ENCODE assay signal across 18 cellular contexts in genomic region chr6:155985660-155986138, GRCh38.
A peak's percentile ranks its signal among the peaks of the same experiment; 100 is the strongest.
DNase-seq lines count a peak whose midpoint lies in the region; TF ChIP-seq lines count a peak whose summit lies in the region.
"Had no signal": no experiment of that assay in that cellular context is flagged by ENCODE, and none has a peak within 500 bp of the region (broad histone marks: within the 10 kb centered on the region; RNA-seq: fewer than 3 reads in every experiment).

No MANE protein-coding gene starts in this region.

- no peak overlapping the region for H3K4me3 ChIP-seq in dorsolateral prefrontal cortex
- no peak overlapping the region for H3K4me3 ChIP-seq in transverse colon
- H3K4me3 ChIP-seq in BE2C (ENCODE audit: low read depth, low read length), result no peak overlapping the region
- H3K4me3 ChIP-seq: A549, HAP-1, ovary, Peyer's patch had no signal

- H2BK20ac ChIP-seq in H9 (ENCODE audit: low read depth, low read length, poor library complexity, severe bottlenecking), result no peak overlapping the region

- no peak overlapping the region for H3K4me2 ChIP-seq in H9 (ENCODE audit: insufficient read depth, insufficient read length, low read length)
- H3K4me2 ChIP-seq: A549 had no signal

- no peak overlapping the region for H3K23ac ChIP-seq in H9 (ENCODE audit: insufficient read length, low read depth, low read length)

- H3K27ac Mint-ChIP-seq in nephron (peak overlapping the region in 2 of 3 experiments; percentile 25 to 40), H9 (no peak overlapping the region)

- H3K4me1 Mint-ChIP-seq in nephron, result peaks cover 20% of the 10 kb centered on the region
- no peaks in the 10 kb centered on the region for H3K4me1 Mint-ChIP-seq in H9
- H3K4me1 Mint-ChIP-seq: CD8-positive, alpha-beta memory T cell had no signal

- in situ Hi-C loops in transverse colon (cut with MboI; ENCODE audit: low pct_ligation_motif_present in 1 of 4, low pct_unique_long_range_greater_than_20kb in 1 of 4, low sequenced_read_pairs in 3 of 4), result no loop called here

- no peaks in the 10 kb centered on the region for H3K23me2 ChIP-seq in H9 (ENCODE audit: insufficient read length, low read depth, low read length, poor library complexity, severe bottlenecking)

- H3K14ac ChIP-seq in H9 (ENCODE audit: insufficient read depth, low read length), result no peak overlapping the region

- no peak overlapping the region for H3T11ph ChIP-seq in H9 (ENCODE audit: low read length)

- DNase-seq in NCI-H748 (lab: John Stamatoyannopoulos, UW; ENCODE audit: unreplicated experiment) (peak; percentile 63), NCI-H748 treated with DMSO at 0.1 percent for 48 hours (lab: John Stamatoyannopoulos, UW) (no peak), dorsolateral prefrontal cortex (peak in 8 of 10 donors; percentile 15 to 66 (median 58)), transverse colon (no peak), H9 (no peak), medulla oblongata (ENCODE audit: extremely low spot score) (no peak), BE2C (no peak)
- DNase-seq: activated gamma-delta T cell; CD8-positive, alpha-beta memory T cell; IMR-90; NCI-H526; ovary; Peyer's patch; SW 1271; WERI-Rb-1 had no signal

- H2AK5ac ChIP-seq in H9 (ENCODE audit: insufficient read length, low read length), result no peak overlapping the region

- TF ChIP-seq EP300 in transverse colon (IDR thresholded peaks at IDR 0.05; ENCODE audit: low read depth), result no peak

- 59 to 67% methylated on average over 3 of the region's 3 CpGs for WGBS in transverse colon (ENCODE audit: low coverage in 1 of 2), 2 donors
- WGBS in H9 (ENCODE audit: extremely low coverage, insufficient read length, low lambda C conversion rate), result no CpG with 5 or more reads among the region's 3 CpGs

- no peak overlapping the region for H2BK120ac ChIP-seq in H9 (ENCODE audit: low read depth, low read length, poor library complexity, severe bottlenecking)

- no peak overlapping the region for H3K9ac ChIP-seq in H9 (ENCODE audit: extremely low read depth, insufficient read length, low read length)

- H4K91ac ChIP-seq in H9 (ENCODE audit: insufficient read length, low read depth, low read length), result no peak overlapping the region

- H3K79me1 ChIP-seq in H9 (ENCODE audit: insufficient read depth, low read depth, low read length, poor library complexity, severe bottlenecking), result no peaks in the 10 kb centered on the region

- no peaks in the 10 kb centered on the region for H3K79me2 ChIP-seq in H9 (ENCODE audit: insufficient read depth, low read length)

- no peak overlapping the region for H3K18ac ChIP-seq in H9 (ENCODE audit: insufficient read length, low read depth, low read length)

- no peak overlapping the region for H3K4me3 Mint-ChIP-seq in nephron
- no peak overlapping the region for H3K4me3 Mint-ChIP-seq in H9
- H3K4me3 Mint-ChIP-seq: CD8-positive, alpha-beta memory T cell had no signal

- H4K5ac ChIP-seq in H9 (ENCODE audit: insufficient read length, low read depth, low read length), result no peak overlapping the region

- no peak overlapping the region for H3K56ac ChIP-seq in H9 (ENCODE audit: insufficient read length, low read depth, low read length)

- H3K4me1 ChIP-seq in transverse colon (peaks cover 0 to 20% (median 5%) of the 10 kb centered on the region in 4 donors), H9 (ENCODE audit: insufficient read depth, low read length) (no peaks in the 10 kb centered on the region), BE2C (no peaks in the 10 kb centered on the region)
- H3K4me1 ChIP-seq: A549, HAP-1, Peyer's patch had no signal

- no peak for TF ChIP-seq POLR2A in transverse colon (IDR thresholded peaks at IDR 0.05)

- H2AFZ ChIP-seq in H9 (ENCODE audit: low read length), result no peak overlapping the region

- H3K27me3 Mint-ChIP-seq in nephron (ENCODE audit: low read depth), result peaks cover 7% of the 10 kb centered on the region
- H3K27me3 Mint-ChIP-seq in H9 (ENCODE audit: low read depth), result no peaks in the 10 kb centered on the region
- H3K27me3 Mint-ChIP-seq: CD8-positive, alpha-beta memory T cell had no signal

- H3K36me3 ChIP-seq in transverse colon (no peaks in the 10 kb centered on the region), BE2C (no peaks in the 10 kb centered on the region)
- H3K36me3 ChIP-seq: HAP-1, ovary, Peyer's patch, WERI-Rb-1 had no signal

- intact Hi-C loops in dorsolateral prefrontal cortex (cut with DNase I) (no loop called here), transverse colon (cut with DNase I; ENCODE audit: low total_unique reads) (no loop called here)

- H3K4ac ChIP-seq in H9 (ENCODE audit: low read depth, low read length), result no peak overlapping the region

- H4K20me1 ChIP-seq in H9 (ENCODE audit: control insufficient read depth, insufficient read depth, insufficient read length), result no peaks in the 10 kb centered on the region

- H2BK12ac ChIP-seq in H9 (ENCODE audit: insufficient read length, low read depth, low read length), result no peak overlapping the region

- no peak overlapping the region for H4K8ac ChIP-seq in H9 (replicated peaks; ENCODE audit: insufficient read length, low read depth, low read length)

- H2BK15ac ChIP-seq in H9 (ENCODE audit: low read depth, low read length), result no peak overlapping the region

- no peaks in the 10 kb centered on the region for H3K9me3 ChIP-seq in transverse colon
- H3K9me3 ChIP-seq in H9 (ENCODE audit: control insufficient read depth, low read depth, low read length), result no peaks in the 10 kb centered on the region
- H3K9me3 ChIP-seq in BE2C, result no peaks in the 10 kb centered on the region
- H3K9me3 ChIP-seq: A549, HAP-1, ovary, Peyer's patch had no signal

- H3K27ac ChIP-seq in dorsolateral prefrontal cortex, result peak overlapping the region in 48 of 59 donors; percentile 9 to 85 (median 62)
- peak overlapping the region in 3 of 4 donors; percentile 21 to 68 (median 47) for H3K27ac ChIP-seq in transverse colon
- H3K27ac ChIP-seq in H9 (ENCODE audit: insufficient read length, low read depth, low read length), result no peak overlapping the region
- H3K27ac ChIP-seq: A549, ovary, WERI-Rb-1 had no signal

- H3K36me3 Mint-ChIP-seq in nephron (ENCODE audit: low read depth), result no peaks in the 10 kb centered on the region
- no peaks in the 10 kb centered on the region for H3K36me3 Mint-ChIP-seq in H9 (ENCODE audit: insufficient read depth in 1 of 3, low read depth in 3 of 3)
- H3K36me3 Mint-ChIP-seq: CD8-positive, alpha-beta memory T cell had no signal

- no peak for TF ChIP-seq CTCF in dorsolateral prefrontal cortex (IDR thresholded peaks at IDR 0.05 in 54 of 56, conservative IDR thresholded peaks at IDR 0.05 in 2 of 56; ENCODE audit: low read depth in 1 of 56, partially characterized antibody in 56 of 56)
- no peak for TF ChIP-seq CTCF in nephron (IDR thresholded peaks at IDR 0.05; ENCODE audit: unreplicated experiment in 3 of 3)
- TF ChIP-seq CTCF in transverse colon (IDR thresholded peaks at IDR 0.05), result no peak
- TF ChIP-seq CTCF in H9 (conservative IDR thresholded peaks at IDR 0.05), result no peak
- no peak for TF ChIP-seq CTCF in BE2C (IDR thresholded peaks at IDR 0.05; ENCODE audit: low read depth, low read length)

- H3K9me3 Mint-ChIP-seq in nephron (no peaks in the 10 kb centered on the region), H9 (no peaks in the 10 kb centered on the region)

- H2BK5ac ChIP-seq in H9 (ENCODE audit: insufficient read length, low read length), result no peak overlapping the region

- no peaks in the 10 kb centered on the region for H3K27me3 ChIP-seq in dorsolateral prefrontal cortex
- no peaks in the 10 kb centered on the region for H3K27me3 ChIP-seq in transverse colon
- no peaks in the 10 kb centered on the region for H3K27me3 ChIP-seq in H9 (ENCODE audit: insufficient read depth, low read length)
- H3K27me3 ChIP-seq in BE2C, result no peaks in the 10 kb centered on the region
- H3K27me3 ChIP-seq: ovary, Peyer's patch had no signal

Comparison
In these comparisons a context has a peak if more than half of its experiments do, and no peak if none do; other contexts are left out.
1. DNase-seq: peak in NCI-H748 (single experiment) and dorsolateral prefrontal cortex (8 of 10); none in NCI-H748 treated with DMSO at 0.1 percent for 48 hours (single experiment), transverse colon (single experiment), H9 (single experiment), medulla oblongata (single experiment) and BE2C (single experiment).
2. H3K27ac Mint-ChIP-seq: peak in nephron (2 of 3); none in H9 (0 of 3).